In the genomic region with DNA sequence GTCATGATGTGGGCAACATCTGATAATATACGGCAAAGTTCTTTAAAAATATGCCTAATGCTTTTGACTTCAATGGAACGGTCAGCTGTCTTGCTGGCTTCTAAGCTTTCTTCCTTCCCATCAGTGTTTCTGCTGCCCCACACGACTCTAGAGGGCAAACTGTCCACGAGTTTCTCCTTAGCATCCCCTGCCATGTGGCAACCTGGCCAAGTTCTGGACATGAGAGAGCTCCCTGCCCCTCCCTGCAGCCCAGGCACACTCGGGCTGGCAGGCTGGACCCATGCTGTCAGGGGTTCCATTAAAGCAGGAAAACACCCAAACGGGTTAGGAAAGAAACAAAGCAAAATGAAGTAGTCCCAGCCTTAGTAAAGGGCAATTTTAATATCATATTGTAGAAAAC, we compare ENCODE assay signal across 1 cellular context.
TF ChIP-seq lines count a peak whose summit lies in the region.

No MANE protein-coding gene starts in this region.

TF ChIP-seq in SK-N-SH, 30 proteins besides CTCF, POLR2A, EP300 and RAD21 (continued from another document):
- TF ChIP-seq TEAD4 (IDR thresholded peaks at IDR 0.05; ENCODE audit: borderline replicate concordance, insufficient read depth) (no peak), FOXM1 (IDR thresholded peaks at IDR 0.05; ENCODE audit: low read depth) (no peak), GABPA (IDR thresholded peaks at IDR 0.05; ENCODE audit: low read depth) (no peak), NFIC (IDR thresholded peaks at IDR 0.05; ENCODE audit: borderline replicate concordance) (no peak), RFX5 (IDR thresholded peaks at IDR 0.05; ENCODE audit: low read length) (no peak), SIN3A (IDR thresholded peaks at IDR 0.05; ENCODE audit: borderline replicate concordance, low read depth, low read length) (no peak), TAF1 (IDR thresholded peaks at IDR 0.05; ENCODE audit: borderline replicate concordance, low read depth, low read length) (no peak)
- TF ChIP-seq, protein P1, sequence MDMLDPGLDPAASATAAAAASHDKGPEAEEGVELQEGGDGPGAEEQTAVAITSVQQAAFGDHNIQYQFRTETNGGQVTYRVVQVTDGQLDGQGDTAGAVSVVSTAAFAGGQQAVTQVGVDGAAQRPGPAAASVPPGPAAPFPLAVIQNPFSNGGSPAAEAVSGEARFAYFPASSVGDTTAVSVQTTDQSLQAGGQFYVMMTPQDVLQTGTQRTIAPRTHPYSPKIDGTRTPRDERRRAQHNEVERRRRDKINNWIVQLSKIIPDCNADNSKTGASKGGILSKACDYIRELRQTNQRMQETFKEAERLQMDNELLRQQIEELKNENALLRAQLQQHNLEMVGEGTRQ (IDR thresholded peaks at IDR 0.05; ENCODE audit: borderline replicate concordance, low read depth, low read length): no peak
- TF ChIP-seq, protein P2, sequence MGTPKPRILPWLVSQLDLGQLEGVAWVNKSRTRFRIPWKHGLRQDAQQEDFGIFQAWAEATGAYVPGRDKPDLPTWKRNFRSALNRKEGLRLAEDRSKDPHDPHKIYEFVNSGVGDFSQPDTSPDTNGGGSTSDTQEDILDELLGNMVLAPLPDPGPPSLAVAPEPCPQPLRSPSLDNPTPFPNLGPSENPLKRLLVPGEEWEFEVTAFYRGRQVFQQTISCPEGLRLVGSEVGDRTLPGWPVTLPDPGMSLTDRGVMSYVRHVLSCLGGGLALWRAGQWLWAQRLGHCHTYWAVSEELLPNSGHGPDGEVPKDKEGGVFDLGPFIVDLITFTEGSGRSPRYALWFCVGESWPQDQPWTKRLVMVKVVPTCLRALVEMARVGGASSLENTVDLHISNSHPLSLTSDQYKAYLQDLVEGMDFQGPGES (IDR thresholded peaks at IDR 0.05; ENCODE audit: low read depth, low read length): no peak
- TF ChIP-seq, protein P3, sequence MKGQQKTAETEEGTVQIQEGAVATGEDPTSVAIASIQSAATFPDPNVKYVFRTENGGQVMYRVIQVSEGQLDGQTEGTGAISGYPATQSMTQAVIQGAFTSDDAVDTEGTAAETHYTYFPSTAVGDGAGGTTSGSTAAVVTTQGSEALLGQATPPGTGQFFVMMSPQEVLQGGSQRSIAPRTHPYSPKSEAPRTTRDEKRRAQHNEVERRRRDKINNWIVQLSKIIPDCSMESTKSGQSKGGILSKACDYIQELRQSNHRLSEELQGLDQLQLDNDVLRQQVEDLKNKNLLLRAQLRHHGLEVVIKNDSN (IDR thresholded peaks at IDR 0.05; ENCODE audit: borderline replicate concordance, low read depth): no peak
